ENCODE assay signal across 8 cellular contexts in genomic region chrX:75155830-75156525, GRCh38.
A peak's percentile ranks its signal among the peaks of the same experiment; 100 is the strongest.
DNase-seq lines count a peak whose midpoint lies in the region; ATAC-seq and FAIRE-seq lines count a peak whose summit lies in the region.

ABCB7 (minus strand) TSS chrX:75156283; CDS start chrX:75156272, 11 bp downstream.

- DNase-seq in COLO668 (lab: John Stamatoyannopoulos, UW; ENCODE audit: unreplicated experiment), result peak; percentile 73
- peak; percentile 22 for DNase-seq in HTR-8/SVneo (ENCODE audit: insufficient read length, low spot score)
- peak; percentile 56 for DNase-seq in NOMO-1 treated with dmso at 0.1 percent for 144 hours (lab: John Stamatoyannopoulos, UW; ENCODE audit: unreplicated experiment)
- DNase-seq in activated CD8-positive, alpha-beta memory T cell treated with anti-CD3 and anti-CD28 coated beads, Interleukin-2, amount 50 U/mL, for 4 hours, result peak; percentile 49
- peak; percentile 38 for DNase-seq in epidermal melanocyte (ENCODE audit: insufficient read length, low spot score)
- DNase-seq in midbrain (lab: John Stamatoyannopoulos, UW), result peak; percentile 70
- peak; percentile 19 to 31 for DNase-seq in stimulated activated CD8-positive, alpha-beta memory T cell treated with anti-CD3 and anti-CD28 coated beads, Interleukin-15, amount 100 ng/mL, for 48 hours (ENCODE audit: low read depth in 2 of 2)

- no peak for FAIRE-seq in HTR-8/SVneo (lab: Jason Lieb, UNC)

- ATAC-seq in GM19468 (IDR thresholded peaks at IDR 0.05; ENCODE audit: extremely low read depth, unreplicated experiment), result peak; percentile 53

Comparison
In these comparisons a context has a peak if more than half of its experiments do, and no peak if none do; other contexts are left out.
1. Peak in every context shown above with its lines: DNase-seq and ATAC-seq.
2. DNase-seq: peak in every context shown above with its lines; median percentile 73 in COLO668; 70 in midbrain; 56 in NOMO-1 treated with dmso at 0.1 percent for 144 hours; 49 in activated CD8-positive, alpha-beta memory T cell treated with anti-CD3 and anti-CD28 coated beads, Interleukin-2, amount 50 U/mL, for 4 hours; 38 in epidermal melanocyte; 25 in stimulated activated CD8-positive, alpha-beta memory T cell treated with anti-CD3 and anti-CD28 coated beads, Interleukin-15, amount 100 ng/mL, for 48 hours; 22 in HTR-8/SVneo.